Comparison of ENCODE assay signal across 16 cellular contexts in the genomic region with DNA sequence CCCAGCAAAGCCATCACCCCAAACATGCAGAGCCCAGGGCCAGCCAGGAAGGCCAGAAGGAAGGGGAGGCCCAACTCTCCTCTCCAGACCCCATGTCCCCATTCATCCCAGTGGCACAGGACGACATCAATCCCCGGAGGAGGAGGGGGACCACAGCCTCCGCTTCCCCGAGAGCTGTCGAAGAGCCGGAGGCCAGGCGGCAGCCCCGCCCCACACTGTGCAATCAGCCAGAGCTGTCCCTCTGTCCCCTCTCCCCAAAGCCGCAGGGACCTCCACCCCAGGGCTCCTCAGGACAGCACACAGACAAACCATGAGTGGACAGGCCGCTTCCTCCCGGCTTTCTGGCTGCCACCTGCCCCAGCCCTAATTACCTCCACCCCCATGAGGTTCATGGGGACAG. TPM values are rescaled to one million over a fixed set of nuclear protein-coding genes. Genes with fewer than 3 reads are reported as not detected.
DNase-seq lines count a peak whose midpoint lies in the region; ATAC-seq, FAIRE-seq and TF ChIP-seq lines count a peak whose summit lies in the region.
"Had no signal": no experiment of that assay in that cellular context is flagged by ENCODE, and none has a peak within 500 bp of the region (broad histone marks: within the 10 kb centered on the region; RNA-seq: fewer than 3 reads in every experiment).

No MANE protein-coding gene starts in this region.

- no peak for TF ChIP-seq CTCF in HepG2 (CRISPR knock-in tag; IDR thresholded peaks at IDR 0.05)
- TF ChIP-seq CTCF in right lobe of liver (IDR thresholded peaks at IDR 0.05): no peak
- no peak for TF ChIP-seq CTCF in gastroesophageal sphincter (IDR thresholded peaks at IDR 0.05)

- no peak for DNase-seq in HepG2 (ENCODE audit: low spot score)
- no peak for DNase-seq in right lobe of liver
- DNase-seq in NCI-H2107 (lab: John Stamatoyannopoulos, UW): no peak
- no peak for DNase-seq in COLO668 (lab: John Stamatoyannopoulos, UW; ENCODE audit: unreplicated experiment)
- DNase-seq: DMS153, EL, MM.1S, NCI-H1105, NCI-H1694 treated with DMSO at 0.1 percent for 48 hours, NCI-H446 treated with DMSO at 0.1 percent for 48 hours, NCI-H748 treated with DMSO at 0.1 percent for 48 hours, SIG-M5 had no signal

- peaks cover 13% of the 10 kb centered on the region for H3K79me2 ChIP-seq in HepG2 (ENCODE audit: insufficient read depth, low read length)

- H3K9me3 Mint-ChIP-seq in activated T-helper 17 cell treated with anti-CD3 and anti-CD28 coated beads, Interleukin-2, amount 50 U/mL, for 72 hours: no peaks in the 10 kb centered on the region

- H3K4me3 ChIP-seq in HepG2 (replicated peaks in 1 of 3; ENCODE audit: insufficient read depth in 1 of 3, low read depth in 2 of 3, low read length in 3 of 3) (no peak overlapping the region), right lobe of liver (no peak overlapping the region), gastroesophageal sphincter (no peak overlapping the region)

- H2AFZ ChIP-seq in HepG2 (ENCODE audit: low read length): no peak overlapping the region

- CTCF ChIA-PET in HepG2 (lab: Yijun Ruan, JAX; ENCODE audit: low intra/inter-chr PET ratio, low total read pairs): no interaction called here

- H3K4me1 Mint-ChIP-seq in activated T-helper 17 cell treated with anti-CD3 and anti-CD28 coated beads, Interleukin-2, amount 50 U/mL, for 72 hours: peaks cover 8% of the 10 kb centered on the region

- no peak overlapping the region for H3K4me2 ChIP-seq in HepG2 (ENCODE audit: low read depth, low read length)

- no peak for ATAC-seq in HepG2
- ATAC-seq in right lobe of liver: no peak
- ATAC-seq in activated T-helper 17 cell treated with anti-CD3 and anti-CD28 coated beads, Interleukin-2, amount 50 U/mL, for 72 hours (replicated peaks): no peak
- no peak for ATAC-seq in gastroesophageal sphincter
- no peak for ATAC-seq in GM19351 (IDR thresholded peaks at IDR 0.05; ENCODE audit: unreplicated experiment)

- H3K36me3 Mint-ChIP-seq in activated T-helper 17 cell treated with anti-CD3 and anti-CD28 coated beads, Interleukin-2, amount 50 U/mL, for 72 hours (ENCODE audit: low read depth): peaks cover 85% of the 10 kb centered on the region

- peaks cover 4% of the 10 kb centered on the region; the same call in 1 of the 2 replicates for H4K20me1 ChIP-seq in HepG2 (ENCODE audit: insufficient read depth, low read length)

- BruUV-seq in HepG2 (replicated peaks; lab: Mats Ljungman, UMichigan): no TSS peak

- H3K9me3 ChIP-seq in HepG2 (ENCODE audit: low read length) (no peaks in the 10 kb centered on the region), right lobe of liver (no peaks in the 10 kb centered on the region), gastroesophageal sphincter (no peaks in the 10 kb centered on the region)

- in situ Hi-C loops in HepG2 (cut with HindIII; ENCODE audit: extremely low pct_ligation_motif_present, low pct_unique_long_range_greater_than_20kb): no loop called here

- no peak for FAIRE-seq in HepG2 (lab: Jason Lieb, UNC)

- H3K27ac ChIP-seq in HepG2 (ENCODE audit: extremely low read length, insufficient read depth, low read length): no peak overlapping the region
- no peak overlapping the region for H3K27ac ChIP-seq in right lobe of liver
- H3K27ac ChIP-seq in gastroesophageal sphincter: peak overlapping the region in 3 of 4 donors; percentile 67 to 74 (median 74)

- no peak for TF ChIP-seq POLR2A in HepG2 (IDR thresholded peaks at IDR 0.05; ENCODE audit: insufficient read depth in 1 of 2, low read depth in 2 of 2, low read length in 2 of 2)
- TF ChIP-seq POLR2A in right lobe of liver (IDR thresholded peaks at IDR 0.05): no peak
- no peak for TF ChIP-seq POLR2A in gastroesophageal sphincter (IDR thresholded peaks at IDR 0.05)

- no peak for TF ChIP-seq RAD21 in HepG2 (CRISPR knock-in tag; IDR thresholded peaks at IDR 0.05)

- H3K4me1 ChIP-seq in HepG2 (ENCODE audit: insufficient read depth, low read length): no peaks in the 10 kb centered on the region
- peaks cover 0 to 3% (median 0%) of the 10 kb centered on the region in 4 donors for H3K4me1 ChIP-seq in right lobe of liver
- peaks cover 0 to 49% (median 19%) of the 10 kb centered on the region in 3 donors for H3K4me1 ChIP-seq in gastroesophageal sphincter

- H3K27me3 ChIP-seq in HepG2 (ENCODE audit: control insufficient read depth in 1 of 2, insufficient read depth in 2 of 2, low read length in 2 of 2) (no peaks in the 10 kb centered on the region), right lobe of liver (no peaks in the 10 kb centered on the region), gastroesophageal sphincter (no peaks in the 10 kb centered on the region)

- intact Hi-C loops in HepG2 (cut with micrococcal nuclease; ENCODE audit: unreplicated experiment): no loop called here
- intact Hi-C loops in right lobe of liver (cut with DNase I): loop anchor here in 1 of 2 donors (10.0 kb wide), 1 partner anchor 105 kb away; no protein-coding TSS in a partner anchor

- no peak overlapping the region for H3K9ac ChIP-seq in HepG2 (ENCODE audit: insufficient read depth, low read depth, low read length)

- POLR2A ChIA-PET in HepG2 (lab: Yijun Ruan, JAX): no interaction called here

- H3K36me3 ChIP-seq in HepG2 (replicated peaks in 1 of 2; ENCODE audit: control insufficient read depth in 1 of 2, insufficient read depth in 2 of 2, low read length in 2 of 2) (peaks cover 30 to 65% of the 10 kb centered on the region in 2 experiments; a peak in 4 of 5 replicates), right lobe of liver (peaks cover 3 to 45% (median 19%) of the 10 kb centered on the region in 4 donors), gastroesophageal sphincter (peaks cover 0 to 83% of the 10 kb centered on the region in 2 donors)

- no peaks in the 10 kb centered on the region for H3K27me3 Mint-ChIP-seq in activated T-helper 17 cell treated with anti-CD3 and anti-CD28 coated beads, Interleukin-2, amount 50 U/mL, for 72 hours
- H3K27me3 Mint-ChIP-seq: B cell had no signal

- no peak for TF ChIP-seq EP300 in HepG2 (IDR thresholded peaks at IDR 0.05; ENCODE audit: low read depth in 2 of 2, low read length in 2 of 2)
- no peak for TF ChIP-seq EP300 in HepG2 (CRISPR knock-in tag; IDR thresholded peaks at IDR 0.05; ENCODE audit: borderline replicate concordance)
- TF ChIP-seq EP300 in gastroesophageal sphincter (IDR thresholded peaks at IDR 0.05): no peak

- WGBS in HepG2 (ENCODE audit: low lambda C conversion rate): 100% methylated on average over 5 of the region's 11 CpGs
- WGBS in right lobe of liver (ENCODE audit: insufficient coverage, low coverage, low lambda C conversion rate, missing lambda C conversion rate): no CpG with 5 or more reads among the region's 11 CpGs
- no CpG with 5 or more reads among the region's 11 CpGs for WGBS in gastroesophageal sphincter (ENCODE audit: low coverage in 1 of 2), 2 donors

- H3K27ac Mint-ChIP-seq in activated T-helper 17 cell treated with anti-CD3 and anti-CD28 coated beads, Interleukin-2, amount 50 U/mL, for 72 hours: peak overlapping the region; percentile 46
- H3K27ac Mint-ChIP-seq: B cell had no signal

- H3K4me3 Mint-ChIP-seq in activated T-helper 17 cell treated with anti-CD3 and anti-CD28 coated beads, Interleukin-2, amount 50 U/mL, for 72 hours: no peak overlapping the region
- H3K4me3 Mint-ChIP-seq: B cell had no signal

TF ChIP-seq in HepG2, 621 proteins besides CTCF, POLR2A, EP300 and RAD21:
- TF ChIP-seq ONECUT2 (CRISPR knock-in tag; IDR thresholded peaks at IDR 0.05): no peak
- TF ChIP-seq MZF1 (CRISPR knock-in tag; IDR thresholded peaks at IDR 0.05; ENCODE audit: borderline replicate concordance): no peak
- peak; percentile 66 for TF ChIP-seq RBM22 (optimal IDR thresholded peaks at IDR 0.05; ENCODE audit: low read length)

RNA-seq across cellular contexts. Expression of gene RAB35, which starts 16.8 kb away (rescaled TPM):
- 25.9 and 29.1 TPM in 2 replicates for total RNA-seq in HepG2 (2016; rRNA removed; fragmentation: Illumina TruSeq; extraction: Trizol)
- 3.9 and 4.0 TPM in 2 replicates for total RNA-seq in HepG2 (2016; cell fraction: cytosol; rRNA removed; fragmentation: Illumina TruSeq; extraction: Trizol; ENCODE audit: low read depth)
- 24.8 and 29.3 TPM in 2 replicates for total RNA-seq in HepG2 (2016; cell fraction: insoluble cytoplasmic fraction; rRNA removed; fragmentation: Illumina TruSeq; extraction: Trizol)
- 13.9 and 14.1 TPM in 2 replicates for total RNA-seq in HepG2 (2016; cell fraction: membrane; rRNA removed; fragmentation: Illumina TruSeq; extraction: Trizol)
- total RNA-seq in HepG2 (2016; cell fraction: nucleus; rRNA removed; fragmentation: Illumina TruSeq; extraction: Trizol): 11.8 and 14.0 TPM in 2 replicates
- polyA plus RNA-seq in HepG2 (2011; rRNA removed): 25.2 and 32.2 TPM in 2 replicates
- 23.4 and 25.8 TPM in 2 replicates for polyA plus RNA-seq in HepG2 (2011; cell fraction: cytosol; rRNA removed)
- polyA plus RNA-seq in HepG2 (2011; cell fraction: nucleus; rRNA removed): 23.2 and 27.6 TPM in 2 replicates
- polyA plus RNA-seq in HepG2 (2012): 24.8 and 25.8 TPM in 2 replicates
- polyA plus RNA-seq in HepG2 (2016; cell fraction: cytosol; fragmentation: Illumina TruSeq; extraction: Trizol; ENCODE audit: low read depth): 4.8 and 4.9 TPM in 2 replicates
- 33.1 and 35.6 TPM in 2 replicates for polyA plus RNA-seq in HepG2 (2016; cell fraction: insoluble cytoplasmic fraction; fragmentation: Illumina TruSeq; extraction: Trizol; ENCODE audit: low read depth)
- polyA plus RNA-seq in HepG2 (2016; cell fraction: membrane; fragmentation: Illumina TruSeq; extraction: Trizol; ENCODE audit: low read depth): 10.1 and 11.5 TPM in 2 replicates
- 32.5 and 34.1 TPM in 2 replicates for polyA plus RNA-seq in HepG2 (2016; cell fraction: nucleus; fragmentation: Illumina TruSeq; extraction: Trizol; ENCODE audit: insufficient read depth, low read depth)
- polyA minus RNA-seq in HepG2 (2011; rRNA and poly(A)+ RNA removed; ENCODE audit: low replicate concordance): 49.8 and 64.9 TPM in 2 replicates
- 17.8 and 21.5 TPM in 2 replicates for polyA minus RNA-seq in HepG2 (2011; cell fraction: cytosol; rRNA and poly(A)+ RNA removed)
- 8.6 and 10.9 TPM in 2 replicates for polyA minus RNA-seq in HepG2 (2011; cell fraction: nucleus; rRNA and poly(A)+ RNA removed)
- 10 to 100 TPM; 11.7 to 22.1 (median 14.7) TPM for total RNA-seq in right lobe of liver
- 10 to 100 TPM; 43.8 to 76.4 TPM for total RNA-seq in activated T-helper 17 cell treated with anti-CD3 and anti-CD28 coated beads, Interleukin-2, amount 50 U/mL, for 72 hours
- 10 to 100 TPM; 37.5 to 42.3 (median 41.7) TPM for total RNA-seq in gastroesophageal sphincter

Comparison
In these comparisons a context has a peak if more than half of its experiments do, and no peak if none do; other contexts are left out.
1. H3K27ac ChIP-seq: peak in gastroesophageal sphincter (3 of 4); none in HepG2 (single experiment) and right lobe of liver (0 of 3).